ENCODE assay signal across 8 cellular contexts in the genomic region with DNA sequence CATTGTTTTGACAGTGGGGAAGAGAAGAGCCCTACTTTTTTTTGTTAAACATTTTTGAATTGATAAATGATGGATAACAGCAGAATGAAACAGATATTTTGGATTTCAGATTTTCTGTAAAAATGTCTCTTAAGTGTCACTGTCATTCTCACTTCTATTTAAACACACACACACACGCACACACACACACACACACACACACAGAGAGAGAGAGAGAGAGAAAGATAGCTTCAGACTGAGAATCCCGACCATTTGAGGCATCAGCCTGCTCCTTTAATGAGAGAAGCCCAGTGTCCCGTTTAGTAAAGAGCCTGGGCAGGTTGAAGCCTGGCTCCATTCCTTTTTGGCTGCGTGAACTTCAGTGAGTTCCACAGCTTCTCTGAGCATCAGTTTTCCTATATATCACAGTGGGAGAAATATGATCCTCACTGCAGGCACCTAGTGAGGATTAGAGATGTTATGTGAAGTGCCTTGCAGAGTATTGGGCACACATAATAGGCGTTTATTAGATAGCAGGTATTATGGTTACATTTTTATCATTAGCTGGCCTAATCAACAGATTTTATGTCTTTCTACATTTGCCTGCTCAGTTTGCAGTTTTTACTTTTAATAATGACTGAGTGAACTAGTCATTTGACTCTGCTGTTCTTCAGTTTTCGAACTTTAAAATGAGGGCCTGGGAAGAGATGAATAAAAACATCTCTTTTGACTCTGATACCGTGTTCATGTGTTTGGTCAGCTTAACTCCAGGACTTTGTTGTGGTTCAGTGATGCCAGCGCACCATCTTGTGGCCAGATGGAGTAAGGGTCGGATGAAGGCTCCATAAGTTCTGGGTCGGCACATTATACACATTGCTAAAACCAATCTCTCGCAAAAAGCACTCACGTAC.
DNase-seq lines count a peak whose midpoint lies in the region; ATAC-seq and TF ChIP-seq lines count a peak whose summit lies in the region.

No MANE protein-coding gene starts in this region.

- TF ChIP-seq CTCF in AG09319 (IDR thresholded peaks at IDR 0.05; ENCODE audit: low read depth, low read length): peak; percentile 87
- TF ChIP-seq CTCF in WI38 (IDR thresholded peaks at IDR 0.05; ENCODE audit: low read depth, low read length): peak; percentile 83
- TF ChIP-seq CTCF in liver (IDR thresholded peaks at IDR 0.05; ENCODE audit: low read depth, low read length, missing input control): peak; percentile 91

- H3K9ac ChIP-seq in liver (ENCODE audit: low read depth in 1 of 2, low read length in 2 of 2): no peak overlapping the region

- DNase-seq in AG09319 (ENCODE audit: extremely low read depth, low read depth): peak; percentile 60
- peak; percentile 71 for DNase-seq in NCI-H2171 treated with DMSO at 0.1 percent for 48 hours (lab: John Stamatoyannopoulos, UW)
- DNase-seq in cerebellum (ENCODE audit: low spot score): peak; percentile 45
- peak; percentile 51 to 61 for DNase-seq in stimulated activated CD4-positive, alpha-beta T cell treated with anti-CD3 and anti-CD28 coated beads, Interleukin-4, amount 100 ng/mL, for 48 hours (ENCODE audit: low read depth in 2 of 2)

- WGBS in liver: 26% methylated on average over 12 of the region's 12 CpGs

- no peaks in the 10 kb centered on the region for H3K9me3 ChIP-seq in liver (ENCODE audit: control insufficient read depth in 4 of 4, low read length in 3 of 4)

- peak; percentile 83 for ATAC-seq in GM18868 (IDR thresholded peaks at IDR 0.05; ENCODE audit: unreplicated experiment)
- ATAC-seq in HG03108 (IDR thresholded peaks at IDR 0.05; ENCODE audit: unreplicated experiment): peak; percentile 84

- no peak overlapping the region for H3K27ac ChIP-seq in liver (ENCODE audit: low read depth in 1 of 2, low read length in 2 of 2)

- peaks cover 0 to 10% (median 4%) of the 10 kb centered on the region in 4 donors for H3K4me1 ChIP-seq in liver (ENCODE audit: control insufficient read depth in 4 of 4, insufficient read depth in 4 of 4, low read length in 3 of 4)

- no peaks in the 10 kb centered on the region for H3K36me3 ChIP-seq in liver (ENCODE audit: control insufficient read depth in 4 of 4, insufficient read depth in 3 of 4, low read depth in 1 of 4, low read length in 3 of 4)

- TF ChIP-seq RAD21 in liver (IDR thresholded peaks at IDR 0.05): peak; percentile 98 to 99

- H3K4me3 ChIP-seq in WI38 (ENCODE audit: low read depth, low read length) (no peak overlapping the region), liver (ENCODE audit: low read depth in 1 of 3, low read length in 3 of 3) (no peak overlapping the region)

- H3K27me3 ChIP-seq in liver (ENCODE audit: control insufficient read depth in 4 of 4, insufficient read depth in 4 of 4, low read length in 3 of 4): no peaks in the 10 kb centered on the region

TF ChIP-seq in liver, 16 proteins besides CTCF, POLR2A, EP300 and RAD21:
- TF ChIP-seq FOXA2 (IDR thresholded peaks at IDR 0.05) (peak; percentile 14), ZBTB33 (IDR thresholded peaks at IDR 0.05) (no peak)
